ENCODE assay signal across 8 cellular contexts in the genomic region with DNA sequence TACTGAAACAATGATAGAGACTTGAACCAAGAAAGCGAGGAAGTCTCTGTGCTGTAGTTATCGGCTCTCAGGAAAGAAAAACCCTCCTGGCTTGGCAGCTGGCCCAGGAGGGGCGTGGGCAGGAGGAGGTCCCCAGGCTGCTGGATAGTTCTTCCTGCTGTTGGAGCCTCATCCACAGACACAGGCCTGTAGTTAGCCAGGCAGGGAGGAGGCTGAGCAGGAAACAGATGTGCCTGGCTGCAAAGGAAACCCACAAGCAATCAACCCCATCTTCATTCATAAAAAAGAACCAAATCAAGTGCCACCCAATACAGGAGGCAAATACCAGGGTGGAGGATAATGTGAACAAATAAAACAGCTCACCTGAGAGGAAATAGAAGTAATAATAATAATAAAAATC.
A peak's percentile ranks its signal among the peaks of the same experiment; 100 is the strongest.
DNase-seq lines count a peak whose midpoint lies in the region; ATAC-seq and TF ChIP-seq lines count a peak whose summit lies in the region.

No MANE protein-coding gene starts in this region.

- H3K27me3 ChIP-seq in colonic mucosa, result no peaks in the 10 kb centered on the region

- peak overlapping the region; percentile 49 for H3K27ac ChIP-seq in colonic mucosa

- H3K4me3 Mint-ChIP-seq in mesothelial cell of epicardium, result no peak overlapping the region

- no peaks in the 10 kb centered on the region for H3K27me3 Mint-ChIP-seq in mesothelial cell of epicardium (ENCODE audit: low read depth)

- peak overlapping the region in 1 of 2 donors; percentile 31 for H3K9ac ChIP-seq in colonic mucosa (ENCODE audit: low read depth in 2 of 2, low read length in 2 of 2)

- no peak overlapping the region for H3K4me3 ChIP-seq in colonic mucosa

- peak overlapping the region; percentile 77 for H3K27ac Mint-ChIP-seq in mesothelial cell of epicardium

- intact Hi-C loops in colonic mucosa (cut with DNase I), result no loop called here

- no peaks in the 10 kb centered on the region for H3K36me3 Mint-ChIP-seq in mesothelial cell of epicardium

- H3K9me3 Mint-ChIP-seq in mesothelial cell of epicardium, result peaks cover 13% of the 10 kb centered on the region

- DNase-seq in HPDE6-E6E7 (ENCODE audit: extremely low spot score), result peak; percentile 41
- peak; percentile 77 for DNase-seq in NCI-H748 treated with DMSO at 0.1 percent for 48 hours (lab: John Stamatoyannopoulos, UW)
- peak; percentile 96 for DNase-seq in colonic mucosa
- peak; percentile 54 to 86 for DNase-seq in mesothelial cell of epicardium (ENCODE audit: low spot score in 2 of 2, unreplicated experiment in 2 of 2)

- no peak for TF ChIP-seq CTCF in colonic mucosa (IDR thresholded peaks at IDR 0.05)
- TF ChIP-seq CTCF in mesothelial cell of epicardium (IDR thresholded peaks at IDR 0.05; ENCODE audit: unreplicated experiment), result no peak

- H3K9me3 ChIP-seq in colonic mucosa, result no peaks in the 10 kb centered on the region

- peaks cover 8% of the 10 kb centered on the region for H3K4me1 Mint-ChIP-seq in mesothelial cell of epicardium

- H3K36me3 ChIP-seq in colonic mucosa, result no peaks in the 10 kb centered on the region

- ATAC-seq in HG03565 (IDR thresholded peaks at IDR 0.05; ENCODE audit: unreplicated experiment) (no peak), GM19452 (IDR thresholded peaks at IDR 0.05; ENCODE audit: unreplicated experiment) (no peak), GM19328 (IDR thresholded peaks at IDR 0.05; ENCODE audit: unreplicated experiment) (no peak), HG03097 (IDR thresholded peaks at IDR 0.05; ENCODE audit: low FRiP score, unreplicated experiment) (no peak)

- no peaks in the 10 kb centered on the region for H3K4me1 ChIP-seq in colonic mucosa

Comparison
In these comparisons a context has a peak if more than half of its experiments do, and no peak if none do; other contexts are left out.
1. DNase-seq: peak in every context shown above with its lines; median percentile 96 in colonic mucosa; 77 in NCI-H748 treated with DMSO at 0.1 percent for 48 hours; 70 in mesothelial cell of epicardium; 41 in HPDE6-E6E7.